Comparison of ENCODE assay signal across 1 cellular context in the genomic region with DNA sequence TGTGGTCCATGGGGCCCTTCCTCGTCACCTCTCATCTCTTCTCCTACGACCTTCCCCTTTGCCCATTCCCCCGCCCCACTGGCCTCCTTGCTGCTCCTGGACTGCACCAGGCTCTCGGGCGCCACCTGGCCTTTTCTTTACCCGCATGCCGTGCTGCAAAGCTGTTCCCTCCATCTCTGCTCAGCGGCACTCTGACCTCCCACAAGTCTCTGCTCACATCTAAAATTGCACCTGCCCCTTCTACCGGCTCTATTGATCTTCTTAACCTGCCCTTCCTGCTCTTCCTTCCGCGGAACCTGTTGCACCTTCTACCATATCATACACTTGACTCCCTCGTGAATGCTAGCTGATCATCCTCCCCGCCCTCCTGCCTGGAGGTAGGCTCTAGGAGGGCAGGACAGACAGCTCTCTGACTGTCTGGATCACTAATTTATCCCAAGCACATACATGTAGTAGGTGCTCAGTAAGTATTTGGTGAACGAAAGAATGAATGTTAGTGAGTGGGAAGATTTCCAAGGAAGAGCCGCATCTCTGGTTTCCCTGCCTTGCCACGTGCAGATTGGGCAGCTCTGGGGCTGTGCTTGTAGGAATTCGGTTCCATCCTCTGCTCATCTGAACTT.
TF ChIP-seq lines count a peak whose summit lies in the region.

No MANE protein-coding gene starts in this region.

TF ChIP-seq in WTC11, 78 proteins besides CTCF, POLR2A, EP300 and RAD21 (continued from another document):
- TF ChIP-seq PRRX2 (CRISPR knock-in tag; IDR thresholded peaks at IDR 0.05) = no peak
- TF ChIP-seq ZNF423 (CRISPR knock-in tag; IDR thresholded peaks at IDR 0.05) = no peak
- TF ChIP-seq IRF2 (CRISPR knock-in tag; IDR thresholded peaks at IDR 0.05; ENCODE audit: borderline replicate concordance, low read depth) = no peak
- no peak for TF ChIP-seq CREB1 (CRISPR knock-in tag; IDR thresholded peaks at IDR 0.05)
- no peak for TF ChIP-seq GABPB1 (CRISPR knock-in tag; IDR thresholded peaks at IDR 0.05)
- TF ChIP-seq CREM (CRISPR knock-in tag; IDR thresholded peaks at IDR 0.05) = no peak
- no peak for TF ChIP-seq FOXJ3 (CRISPR knock-in tag; IDR thresholded peaks at IDR 0.05; ENCODE audit: borderline replicate concordance)
TF ChIP-seq in WTC11: peak in this region for 0.
